In genomic region chr2:176637497-176638166, GRCh38 we compare ENCODE assay signal across 8 cellular contexts.
DNase-seq lines count a peak whose midpoint lies in the region; ATAC-seq and TF ChIP-seq lines count a peak whose summit lies in the region.

No MANE protein-coding gene starts in this region.

- no peaks in the 10 kb centered on the region for H3K9me3 ChIP-seq in right atrium auricular region

- peak overlapping the region; percentile 44 to 54 for H3K4me3 ChIP-seq in right atrium auricular region

- peak; percentile 35 for ATAC-seq in GM21717 (IDR thresholded peaks at IDR 0.05; ENCODE audit: unreplicated experiment)

- H3K36me3 Mint-ChIP-seq in activated naive CD4-positive, alpha-beta T cell treated with anti-CD3 and anti-CD28 coated beads, Interleukin-2, amount 50 U/mL, for 24 hours, result no peaks in the 10 kb centered on the region

- no peak for TF ChIP-seq CTCF in right atrium auricular region (IDR thresholded peaks at IDR 0.05)

- peak overlapping the region; percentile 70 for H3K4me3 Mint-ChIP-seq in activated naive CD4-positive, alpha-beta T cell treated with anti-CD3 and anti-CD28 coated beads, Interleukin-2, amount 50 U/mL, for 24 hours

- no peaks in the 10 kb centered on the region for H3K36me3 ChIP-seq in right atrium auricular region

- no peak for TF ChIP-seq RAD21 in Ishikawa (IDR thresholded peaks at IDR 0.05; ENCODE audit: low read depth)

- H3K27ac ChIP-seq in right atrium auricular region, result peak overlapping the region; percentile 32 to 44

- H3K27ac Mint-ChIP-seq in activated naive CD4-positive, alpha-beta T cell treated with anti-CD3 and anti-CD28 coated beads, Interleukin-2, amount 50 U/mL, for 24 hours, result no peak overlapping the region

- DNase-seq in DMS53 (lab: John Stamatoyannopoulos, UW), result peak; percentile 82
- DNase-seq in DMS53 treated with DMSO at 0.1 percent for 48 hours (lab: John Stamatoyannopoulos, UW; ENCODE audit: unreplicated experiment), result no peak
- no peak for DNase-seq in right atrium auricular region (ENCODE audit: low spot score)
- peak; percentile 79 for DNase-seq in retina
- no peak for DNase-seq in inferior parietal cortex (ENCODE audit: extremely low spot score)

- peaks cover 8% of the 10 kb centered on the region for H3K4me1 Mint-ChIP-seq in activated naive CD4-positive, alpha-beta T cell treated with anti-CD3 and anti-CD28 coated beads, Interleukin-2, amount 50 U/mL, for 24 hours

- H3K27me3 Mint-ChIP-seq in activated naive CD4-positive, alpha-beta T cell treated with anti-CD3 and anti-CD28 coated beads, Interleukin-2, amount 50 U/mL, for 24 hours, result peaks cover 49% of the 10 kb centered on the region

- no peaks in the 10 kb centered on the region for H3K27me3 ChIP-seq in right atrium auricular region

- no peaks in the 10 kb centered on the region for H3K4me1 ChIP-seq in right atrium auricular region

- no peaks in the 10 kb centered on the region for H3K9me3 Mint-ChIP-seq in activated naive CD4-positive, alpha-beta T cell treated with anti-CD3 and anti-CD28 coated beads, Interleukin-2, amount 50 U/mL, for 24 hours

- no peak for TF ChIP-seq EP300 in Ishikawa (IDR thresholded peaks at IDR 0.05; ENCODE audit: borderline replicate concordance)

TF ChIP-seq in Ishikawa, 13 proteins besides CTCF, POLR2A, EP300 and RAD21:
- no peak for TF ChIP-seq YY1 (IDR thresholded peaks at IDR 0.05; ENCODE audit: low read depth)
- peak; percentile 56; the same call in 1 of the 2 replicates for TF ChIP-seq MAX (IDR thresholded peaks at IDR 0.05)
- 0 out of 2 replicates have a peak, but pooled peaks have one; percentile 33 for TF ChIP-seq TAF1 (IDR thresholded peaks at IDR 0.05; ENCODE audit: low read depth)
- TF ChIP-seq CEBPB (IDR thresholded peaks at IDR 0.05), result no peak
- TF ChIP-seq TEAD4 (IDR thresholded peaks at IDR 0.05), result no peak
- no peak; the same call in 1 of the 2 replicates for TF ChIP-seq TCF12 (IDR thresholded peaks at IDR 0.05; ENCODE audit: low read depth)
- TF ChIP-seq ZBTB7A (IDR thresholded peaks at IDR 0.05; ENCODE audit: low read depth), result peak; percentile 55; the same call in 1 of the 2 replicates
- TF ChIP-seq, protein P1, sequence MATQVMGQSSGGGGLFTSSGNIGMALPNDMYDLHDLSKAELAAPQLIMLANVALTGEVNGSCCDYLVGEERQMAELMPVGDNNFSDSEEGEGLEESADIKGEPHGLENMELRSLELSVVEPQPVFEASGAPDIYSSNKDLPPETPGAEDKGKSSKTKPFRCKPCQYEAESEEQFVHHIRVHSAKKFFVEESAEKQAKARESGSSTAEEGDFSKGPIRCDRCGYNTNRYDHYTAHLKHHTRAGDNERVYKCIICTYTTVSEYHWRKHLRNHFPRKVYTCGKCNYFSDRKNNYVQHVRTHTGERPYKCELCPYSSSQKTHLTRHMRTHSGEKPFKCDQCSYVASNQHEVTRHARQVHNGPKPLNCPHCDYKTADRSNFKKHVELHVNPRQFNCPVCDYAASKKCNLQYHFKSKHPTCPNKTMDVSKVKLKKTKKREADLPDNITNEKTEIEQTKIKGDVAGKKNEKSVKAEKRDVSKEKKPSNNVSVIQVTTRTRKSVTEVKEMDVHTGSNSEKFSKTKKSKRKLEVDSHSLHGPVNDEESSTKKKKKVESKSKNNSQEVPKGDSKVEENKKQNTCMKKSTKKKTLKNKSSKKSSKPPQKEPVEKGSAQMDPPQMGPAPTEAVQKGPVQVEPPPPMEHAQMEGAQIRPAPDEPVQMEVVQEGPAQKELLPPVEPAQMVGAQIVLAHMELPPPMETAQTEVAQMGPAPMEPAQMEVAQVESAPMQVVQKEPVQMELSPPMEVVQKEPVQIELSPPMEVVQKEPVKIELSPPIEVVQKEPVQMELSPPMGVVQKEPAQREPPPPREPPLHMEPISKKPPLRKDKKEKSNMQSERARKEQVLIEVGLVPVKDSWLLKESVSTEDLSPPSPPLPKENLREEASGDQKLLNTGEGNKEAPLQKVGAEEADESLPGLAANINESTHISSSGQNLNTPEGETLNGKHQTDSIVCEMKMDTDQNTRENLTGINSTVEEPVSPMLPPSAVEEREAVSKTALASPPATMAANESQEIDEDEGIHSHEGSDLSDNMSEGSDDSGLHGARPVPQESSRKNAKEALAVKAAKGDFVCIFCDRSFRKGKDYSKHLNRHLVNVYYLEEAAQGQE (IDR thresholded peaks at IDR 0.05; ENCODE audit: low read depth), result no peak
- TF ChIP-seq EGR1 (IDR thresholded peaks at IDR 0.05), result peak; percentile 91
- no peak for TF ChIP-seq USF1 (IDR thresholded peaks at IDR 0.05)
- TF ChIP-seq NFIC (IDR thresholded peaks at IDR 0.05), result no peak
- no peak for TF ChIP-seq CREB1 (IDR thresholded peaks at IDR 0.05; ENCODE audit: low read depth)
- TF ChIP-seq FOXM1 (IDR thresholded peaks at IDR 0.05; ENCODE audit: borderline replicate concordance, low read depth), result no peak

Comparison
In these comparisons a context has a peak if more than half of its experiments do, and no peak if none do; other contexts are left out.
1. DNase-seq: peak in DMS53 (single experiment) and retina (single experiment); none in DMS53 treated with DMSO at 0.1 percent for 48 hours (single experiment), right atrium auricular region (single experiment) and inferior parietal cortex (single experiment).